ENCODE assay signal across 12 cellular contexts in genomic region chr3:128806588-128806987, GRCh38.
DNase-seq lines count a peak whose midpoint lies in the region; ATAC-seq, FAIRE-seq and TF ChIP-seq lines count a peak whose summit lies in the region.
"Had no signal": no experiment of that assay in that cellular context is flagged by ENCODE, and none has a peak within 500 bp of the region (broad histone marks: within the 10 kb centered on the region; RNA-seq: fewer than 3 reads in every experiment).

No MANE protein-coding gene starts in this region.

- dilution Hi-C loops in endothelial cell of umbilical vein (cut with MboI; ENCODE audit: extremely low pct_ligation_motif_present, low sequenced_read_pairs) = no loop called here

- H3K9me3 ChIP-seq in cardiac muscle cell (ENCODE audit: low read depth) (no peaks in the 10 kb centered on the region), OCI-LY7 (ENCODE audit: low read length) (no peaks in the 10 kb centered on the region), endothelial cell of umbilical vein (replicated peaks; ENCODE audit: control insufficient read depth, insufficient read depth, low read length) (no peaks in the 10 kb centered on the region), subcutaneous abdominal adipose tissue (ENCODE audit: control insufficient read depth in 5 of 5, low read length in 5 of 5) (no peaks in the 10 kb centered on the region)
- H3K9me3 ChIP-seq: BLaER1, sigmoid colon, uterus had no signal

- H3K4me1 ChIP-seq in cardiac muscle cell (ENCODE audit: low read depth) = peaks cover 34% of the 10 kb centered on the region
- H3K4me1 ChIP-seq in OCI-LY7 (ENCODE audit: insufficient read depth, low read length, poor library complexity, severe bottlenecking) = peaks cover 27% of the 10 kb centered on the region
- H3K4me1 ChIP-seq in endothelial cell of umbilical vein (ENCODE audit: control insufficient read depth, extremely low read depth, insufficient read depth, low read length) = peaks cover 29% of the 10 kb centered on the region
- peaks cover 11 to 30% (median 24%) of the 10 kb centered on the region in 5 donors for H3K4me1 ChIP-seq in subcutaneous abdominal adipose tissue (ENCODE audit: control insufficient read depth in 5 of 5, insufficient read depth in 5 of 5, low read length in 5 of 5)

- H3K27ac ChIP-seq in cardiac muscle cell (peak overlapping the region; percentile 69), OCI-LY7 (ENCODE audit: low read depth, low read length, poor library complexity, severe bottlenecking) (no peak overlapping the region), endothelial cell of umbilical vein (ENCODE audit: insufficient read depth, low read depth, low read length) (peak overlapping the region; percentile 85), subcutaneous abdominal adipose tissue (ENCODE audit: low read depth, low read length) (peak overlapping the region; percentile 28)
- H3K27ac ChIP-seq: BLaER1, sigmoid colon, uterus had no signal

- H3K4me3 ChIP-seq in cardiac muscle cell (no peak overlapping the region), OCI-LY7 (ENCODE audit: low read depth, low read length, poor library complexity, severe bottlenecking) (no peak overlapping the region), endothelial cell of umbilical vein (replicated peaks in 1 of 3; ENCODE audit: insufficient read depth in 1 of 3, low read depth in 1 of 3, low read length in 3 of 3) (no peak overlapping the region), subcutaneous abdominal adipose tissue (ENCODE audit: low read depth in 1 of 5, low read length in 5 of 5) (no peak overlapping the region)
- H3K4me3 ChIP-seq: BLaER1, sigmoid colon, uterus had no signal

- intact Hi-C loops in left ventricle myocardium superior (cut with micrococcal nuclease) = no loop called here
- intact Hi-C loops in OCI-LY7 (cut with micrococcal nuclease; ENCODE audit: unreplicated experiment) = no loop called here
- intact Hi-C loops in endothelial cell of umbilical vein (cut with micrococcal nuclease) = no loop called here

- peaks cover 9% of the 10 kb centered on the region; the same call in 1 of the 2 replicates for H3K79me2 ChIP-seq in OCI-LY7 (ENCODE audit: insufficient read depth, low read depth, low read length)
- peaks cover 21% of the 10 kb centered on the region for H3K79me2 ChIP-seq in endothelial cell of umbilical vein (ENCODE audit: control insufficient read depth, insufficient read depth, low read length)

- BruUV-seq in OCI-LY7 (replicated peaks; lab: Mats Ljungman, UMichigan) (no TSS peak), endothelial cell of umbilical vein (replicated peaks; lab: Mats Ljungman, UMichigan) (no TSS peak)

- no peak for TF ChIP-seq CTCF in cardiac muscle cell (IDR thresholded peaks at IDR 0.05; ENCODE audit: low read depth, low read length)
- TF ChIP-seq CTCF in OCI-LY7 (conservative IDR thresholded peaks at IDR 0.05; ENCODE audit: low read length) = no peak
- no peak for TF ChIP-seq CTCF in endothelial cell of umbilical vein (IDR thresholded peaks at IDR 0.05; ENCODE audit: extremely low read depth in 1 of 2, insufficient read depth in 1 of 2, low read depth in 1 of 2, low read length in 2 of 2)

- H3K9me2 ChIP-seq in OCI-LY7 (ENCODE audit: insufficient read depth, low read length) = no peaks in the 10 kb centered on the region

- H3K27me3 ChIP-seq in cardiac muscle cell (no peaks in the 10 kb centered on the region), endothelial cell of umbilical vein (ENCODE audit: control insufficient read depth in 2 of 2, insufficient read depth in 2 of 2, low read length in 2 of 2) (no peaks in the 10 kb centered on the region), subcutaneous abdominal adipose tissue (ENCODE audit: control insufficient read depth in 5 of 5, insufficient read depth in 4 of 5, low read length in 5 of 5) (no peaks in the 10 kb centered on the region)
- H3K27me3 ChIP-seq: BLaER1, sigmoid colon, uterus had no signal

- CTCF ChIA-PET in OCI-LY7 (lab: Charles Lee; ENCODE audit: unreplicated experiment) (no interaction called here), endothelial cell of umbilical vein (lab: Charles Lee) (interaction anchor here (1.2 kb wide), 1 partner anchor 12 kb away, joined by 3 read pairs; no protein-coding TSS in a partner anchor)

- H4K20me1 ChIP-seq in OCI-LY7 (ENCODE audit: insufficient read depth, low read length) = 0 out of 2 replicates have a peak, but pooled peaks cover 4% of the 10 kb centered on the region
- H4K20me1 ChIP-seq in endothelial cell of umbilical vein (replicated peaks; ENCODE audit: control insufficient read depth, extremely low read depth, insufficient read depth, low read length) = no peaks in the 10 kb centered on the region

- no peaks in the 10 kb centered on the region for H3K9me1 ChIP-seq in endothelial cell of umbilical vein (replicated peaks; ENCODE audit: control insufficient read depth, extremely low read depth, insufficient read depth, low read length)

- H3K36me3 ChIP-seq in cardiac muscle cell (peaks cover 9% of the 10 kb centered on the region), OCI-LY7 (ENCODE audit: insufficient read depth, low read length) (peaks cover 62% of the 10 kb centered on the region), endothelial cell of umbilical vein (ENCODE audit: control insufficient read depth in 2 of 2, extremely low read depth in 1 of 2, insufficient read depth in 2 of 2, low read length in 2 of 2) (peaks cover 9 to 31% of the 10 kb centered on the region in 2 experiments), subcutaneous abdominal adipose tissue (ENCODE audit: control insufficient read depth in 5 of 5, insufficient read depth in 5 of 5, low read length in 5 of 5) (peaks cover 0 to 52% (median 38%) of the 10 kb centered on the region in 5 donors)
- H3K36me3 ChIP-seq: uterus had no signal

- POLR2A ChIA-PET in OCI-LY7 (lab: Charles Lee) = no interaction called here
- POLR2A ChIA-PET in endothelial cell of umbilical vein (lab: Charles Lee) = no interaction called here

- H2AFZ ChIP-seq in OCI-LY7 (ENCODE audit: low read length) = no peak overlapping the region
- H2AFZ ChIP-seq in endothelial cell of umbilical vein (ENCODE audit: low read depth, low read length) = no peak overlapping the region

- H3K9ac ChIP-seq in endothelial cell of umbilical vein (replicated peaks; ENCODE audit: extremely low read depth, insufficient read depth, low read length) (no peak overlapping the region), subcutaneous abdominal adipose tissue (ENCODE audit: low read length in 5 of 5) (no peak overlapping the region)
- H3K9ac ChIP-seq: BLaER1 had no signal

- DNase-seq in cardiac muscle cell (ENCODE audit: low read depth in 1 of 2, low spot score in 1 of 2) (no peak), left ventricle myocardium superior (no peak), OCI-LY7 (ENCODE audit: low spot score) (peak; percentile 48), endothelial cell of umbilical vein (ENCODE audit: low read depth, low spot score) (no peak), NCI-H2081 treated with DMSO at 0.1 percent for 48 hours (lab: John Stamatoyannopoulos, UW) (no peak), SK-N-DZ (ENCODE audit: low spot score) (no peak)
- DNase-seq: NCI-H82, sigmoid colon, uterus had no signal

- no peak for TF ChIP-seq POLR2A in endothelial cell of umbilical vein (IDR thresholded peaks at IDR 0.05; ENCODE audit: low read depth, low read length)

- no peak for ATAC-seq in left ventricle myocardium superior
- no peak for ATAC-seq in HG03095 (IDR thresholded peaks at IDR 0.05; ENCODE audit: unreplicated experiment)

- FAIRE-seq in endothelial cell of umbilical vein (lab: Jason Lieb, UNC) = no peak

- no peak overlapping the region for H3K4me2 ChIP-seq in OCI-LY7 (ENCODE audit: low read length)
- no peak overlapping the region for H3K4me2 ChIP-seq in endothelial cell of umbilical vein (ENCODE audit: insufficient read depth, low read length)
- H3K4me2 ChIP-seq: BLaER1 had no signal

TF ChIP-seq in endothelial cell of umbilical vein, 7 proteins besides CTCF, POLR2A, EP300 and RAD21:
- no peak for TF ChIP-seq EZH2 (IDR thresholded peaks at IDR 0.05; ENCODE audit: borderline replicate concordance, low read depth, low read length, severe bottlenecking)
- no peak for TF ChIP-seq MAX (IDR thresholded peaks at IDR 0.05; ENCODE audit: insufficient read depth, insufficient read length)
- TF ChIP-seq JUN (IDR thresholded peaks at IDR 0.05; ENCODE audit: borderline replicate concordance, insufficient read depth, insufficient read length, low read depth) = no peak
- no peak for TF ChIP-seq FOS (IDR thresholded peaks at IDR 0.05; ENCODE audit: borderline replicate concordance, insufficient read depth, low read length)
